In the genomic region with DNA sequence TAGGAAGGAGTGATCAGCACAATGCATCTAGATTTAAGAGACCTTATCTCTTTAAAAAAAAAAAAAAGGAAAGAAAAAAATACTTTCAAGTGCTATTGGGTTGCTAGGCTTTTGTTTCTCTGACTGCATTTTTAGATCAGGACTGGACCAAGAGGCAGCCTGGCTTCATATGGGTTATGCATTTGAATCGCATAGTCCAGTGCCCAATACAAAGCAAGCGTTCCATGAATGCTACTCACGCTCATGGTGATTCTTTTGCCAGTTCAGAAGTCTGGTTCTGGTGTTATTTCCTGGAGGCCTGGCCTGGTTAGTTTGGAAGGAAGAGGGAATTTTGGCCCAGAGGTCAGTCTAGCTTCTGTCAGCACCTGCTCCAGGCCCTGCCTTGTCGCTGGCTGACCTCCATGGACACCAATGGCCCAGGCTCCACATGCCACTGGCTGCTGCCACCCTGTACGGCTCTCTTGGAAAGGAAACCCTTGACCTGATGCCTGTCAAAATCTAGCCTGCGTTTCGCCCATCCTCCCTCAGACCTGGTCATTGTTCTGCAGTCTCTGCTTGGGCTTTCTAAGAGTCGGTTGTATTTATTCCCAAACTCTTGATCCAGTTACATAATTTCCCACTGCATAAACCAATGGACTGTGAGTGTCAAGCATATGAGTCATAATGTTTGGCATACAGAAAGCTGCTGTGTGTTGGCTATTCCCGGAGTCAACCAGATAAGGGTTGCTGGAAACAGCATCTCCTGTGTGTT, we compare ENCODE assay signal across 11 cellular contexts.
DNase-seq lines count a peak whose midpoint lies in the region; ATAC-seq and TF ChIP-seq lines count a peak whose summit lies in the region.
"Had no signal": no experiment of that assay in that cellular context is flagged by ENCODE, and none has a peak within 500 bp of the region (broad histone marks: within the 10 kb centered on the region; RNA-seq: fewer than 3 reads in every experiment).

No MANE protein-coding gene starts in this region.

- no peak for TF ChIP-seq EP300 in tibial nerve (IDR thresholded peaks at IDR 0.05)

- no peaks in the 10 kb centered on the region for H3K79me2 ChIP-seq in hepatocyte

- DNase-seq in GM04504 (ENCODE audit: low read depth): peak; percentile 66
- peak; percentile 68 for DNase-seq in astrocyte of the hippocampus (ENCODE audit: low read depth, low spot score)
- DNase-seq in hepatocyte (ENCODE audit: low spot score): peak; percentile 64
- no peak for DNase-seq in NOMO-1 (lab: John Stamatoyannopoulos, UW; ENCODE audit: unreplicated experiment in 2 of 2)
- DNase-seq in NCI-H510A (lab: John Stamatoyannopoulos, UW): no peak
- no peak for DNase-seq in tibial nerve (ENCODE audit: low spot score in 2 of 2)
- DNase-seq: activated CD4-positive, CD25-positive, alpha-beta regulatory T cell treated with anti-CD3 and anti-CD28 coated beads, Interleukin-2, amount 50 U/mL, for 72 hours; NCI-H1417 treated with DMSO at 0.1 percent for 48 hours; right lobe of liver had no signal

- no peak overlapping the region for H3K4me2 ChIP-seq in hepatocyte

- peak overlapping the region in 1 of 2 donors; percentile 44 for H3K9ac ChIP-seq in stomach smooth muscle (ENCODE audit: low read length in 2 of 2)

- no peaks in the 10 kb centered on the region for H3K36me3 ChIP-seq in hepatocyte (replicated peaks; ENCODE audit: insufficient read depth, low read depth)
- H3K36me3 ChIP-seq in stomach smooth muscle (ENCODE audit: control insufficient read depth in 2 of 2, insufficient read depth in 2 of 2, low read length in 2 of 2): no peaks in the 10 kb centered on the region
- H3K36me3 ChIP-seq in tibial nerve: no peaks in the 10 kb centered on the region
- H3K36me3 ChIP-seq: right lobe of liver had no signal

- no peaks in the 10 kb centered on the region for H3K9me2 ChIP-seq in hepatocyte (replicated peaks; ENCODE audit: insufficient read depth)

- no peak for TF ChIP-seq POLR2A in tibial nerve (IDR thresholded peaks at IDR 0.05)

- H4K20me1 ChIP-seq in hepatocyte (ENCODE audit: insufficient read depth, poor library complexity, severe bottlenecking): no peaks in the 10 kb centered on the region

- H3K4me3 ChIP-seq in hepatocyte (no peak overlapping the region), stomach smooth muscle (ENCODE audit: low read length in 2 of 2) (peak overlapping the region; percentile 26 to 47), tibial nerve (no peak overlapping the region)
- H3K4me3 ChIP-seq: right lobe of liver had no signal

- TF ChIP-seq CTCF in hepatocyte (IDR thresholded peaks at IDR 0.05; ENCODE audit: poor library complexity): no peak
- TF ChIP-seq CTCF in tibial nerve (IDR thresholded peaks at IDR 0.05): no peak

- H3K9me3 ChIP-seq in hepatocyte (ENCODE audit: low read depth): no peaks in the 10 kb centered on the region
- peaks cover 0 to 3% of the 10 kb centered on the region in 2 donors for H3K9me3 ChIP-seq in stomach smooth muscle (ENCODE audit: control insufficient read depth in 2 of 2, low read length in 2 of 2)
- peaks cover 0 to 6% (median 0%) of the 10 kb centered on the region in 4 donors for H3K9me3 ChIP-seq in tibial nerve
- H3K9me3 ChIP-seq: right lobe of liver had no signal

- no peak overlapping the region for H2AFZ ChIP-seq in hepatocyte

- H3K27ac ChIP-seq in hepatocyte (no peak overlapping the region), stomach smooth muscle (ENCODE audit: low read length) (peak overlapping the region; percentile 53), tibial nerve (no peak overlapping the region)
- H3K27ac ChIP-seq: right lobe of liver had no signal

- no peak for ATAC-seq in GM21717 (IDR thresholded peaks at IDR 0.05; ENCODE audit: unreplicated experiment)

- H3K4me1 ChIP-seq in hepatocyte (ENCODE audit: insufficient read depth) (peaks cover 3% of the 10 kb centered on the region), stomach smooth muscle (ENCODE audit: control insufficient read depth, insufficient read depth, low read length) (peaks cover 7% of the 10 kb centered on the region), tibial nerve (no peaks in the 10 kb centered on the region)
- H3K4me1 ChIP-seq: right lobe of liver had no signal

- no peaks in the 10 kb centered on the region for H3K27me3 ChIP-seq in hepatocyte
- no peaks in the 10 kb centered on the region for H3K27me3 ChIP-seq in stomach smooth muscle (ENCODE audit: control insufficient read depth in 1 of 2, insufficient read depth in 2 of 2, low read length in 2 of 2)
- no peaks in the 10 kb centered on the region for H3K27me3 ChIP-seq in tibial nerve
- H3K27me3 ChIP-seq: right lobe of liver had no signal

- WGBS in hepatocyte (ENCODE audit: low lambda C conversion rate, missing lambda C conversion rate): 84% methylated on average over 9 of the region's 9 CpGs
- WGBS in tibial nerve, 2 donors: 75 to 80% methylated on average over 9 of the region's 9 CpGs

Comparison
In these comparisons a context has a peak if more than half of its experiments do, and no peak if none do; other contexts are left out.
1. DNase-seq: peak in GM04504 (single experiment), astrocyte of the hippocampus (single experiment) and hepatocyte (single experiment); none in NOMO-1 (0 of 2), NCI-H510A (single experiment) and tibial nerve (0 of 2).
2. H3K4me3 ChIP-seq: peak in stomach smooth muscle (2 of 2); none in hepatocyte (single experiment) and tibial nerve (0 of 4).